ENCODE assay signal across 1 cellular context in genomic region chr1:16630661-16631247, GRCh38.
TF ChIP-seq lines count a peak whose summit lies in the region.

No MANE protein-coding gene starts in this region.

TF ChIP-seq in SK-N-SH, 30 proteins besides CTCF, POLR2A, EP300 and RAD21 (continued from another document):
- TF ChIP-seq, protein P1, sequence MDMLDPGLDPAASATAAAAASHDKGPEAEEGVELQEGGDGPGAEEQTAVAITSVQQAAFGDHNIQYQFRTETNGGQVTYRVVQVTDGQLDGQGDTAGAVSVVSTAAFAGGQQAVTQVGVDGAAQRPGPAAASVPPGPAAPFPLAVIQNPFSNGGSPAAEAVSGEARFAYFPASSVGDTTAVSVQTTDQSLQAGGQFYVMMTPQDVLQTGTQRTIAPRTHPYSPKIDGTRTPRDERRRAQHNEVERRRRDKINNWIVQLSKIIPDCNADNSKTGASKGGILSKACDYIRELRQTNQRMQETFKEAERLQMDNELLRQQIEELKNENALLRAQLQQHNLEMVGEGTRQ (IDR thresholded peaks at IDR 0.05; ENCODE audit: borderline replicate concordance, low read depth, low read length): no peak
- TF ChIP-seq, protein P2, sequence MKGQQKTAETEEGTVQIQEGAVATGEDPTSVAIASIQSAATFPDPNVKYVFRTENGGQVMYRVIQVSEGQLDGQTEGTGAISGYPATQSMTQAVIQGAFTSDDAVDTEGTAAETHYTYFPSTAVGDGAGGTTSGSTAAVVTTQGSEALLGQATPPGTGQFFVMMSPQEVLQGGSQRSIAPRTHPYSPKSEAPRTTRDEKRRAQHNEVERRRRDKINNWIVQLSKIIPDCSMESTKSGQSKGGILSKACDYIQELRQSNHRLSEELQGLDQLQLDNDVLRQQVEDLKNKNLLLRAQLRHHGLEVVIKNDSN (IDR thresholded peaks at IDR 0.05; ENCODE audit: borderline replicate concordance, low read depth): no peak
- no peak for TF ChIP-seq TAF1 (IDR thresholded peaks at IDR 0.05; ENCODE audit: borderline replicate concordance, low read depth, low read length)
- TF ChIP-seq NFIC (IDR thresholded peaks at IDR 0.05; ENCODE audit: borderline replicate concordance): no peak
- TF ChIP-seq GABPA (IDR thresholded peaks at IDR 0.05; ENCODE audit: low read depth): no peak
- no peak for TF ChIP-seq MEF2A (IDR thresholded peaks at IDR 0.05; ENCODE audit: borderline replicate concordance, low read depth)
- TF ChIP-seq JUND (IDR thresholded peaks at IDR 0.05): no peak
- no peak for TF ChIP-seq SMC3 (IDR thresholded peaks at IDR 0.05; ENCODE audit: low read depth, low read length)
- TF ChIP-seq RFX5 (IDR thresholded peaks at IDR 0.05; ENCODE audit: low read length): no peak
